In the genomic region with DNA sequence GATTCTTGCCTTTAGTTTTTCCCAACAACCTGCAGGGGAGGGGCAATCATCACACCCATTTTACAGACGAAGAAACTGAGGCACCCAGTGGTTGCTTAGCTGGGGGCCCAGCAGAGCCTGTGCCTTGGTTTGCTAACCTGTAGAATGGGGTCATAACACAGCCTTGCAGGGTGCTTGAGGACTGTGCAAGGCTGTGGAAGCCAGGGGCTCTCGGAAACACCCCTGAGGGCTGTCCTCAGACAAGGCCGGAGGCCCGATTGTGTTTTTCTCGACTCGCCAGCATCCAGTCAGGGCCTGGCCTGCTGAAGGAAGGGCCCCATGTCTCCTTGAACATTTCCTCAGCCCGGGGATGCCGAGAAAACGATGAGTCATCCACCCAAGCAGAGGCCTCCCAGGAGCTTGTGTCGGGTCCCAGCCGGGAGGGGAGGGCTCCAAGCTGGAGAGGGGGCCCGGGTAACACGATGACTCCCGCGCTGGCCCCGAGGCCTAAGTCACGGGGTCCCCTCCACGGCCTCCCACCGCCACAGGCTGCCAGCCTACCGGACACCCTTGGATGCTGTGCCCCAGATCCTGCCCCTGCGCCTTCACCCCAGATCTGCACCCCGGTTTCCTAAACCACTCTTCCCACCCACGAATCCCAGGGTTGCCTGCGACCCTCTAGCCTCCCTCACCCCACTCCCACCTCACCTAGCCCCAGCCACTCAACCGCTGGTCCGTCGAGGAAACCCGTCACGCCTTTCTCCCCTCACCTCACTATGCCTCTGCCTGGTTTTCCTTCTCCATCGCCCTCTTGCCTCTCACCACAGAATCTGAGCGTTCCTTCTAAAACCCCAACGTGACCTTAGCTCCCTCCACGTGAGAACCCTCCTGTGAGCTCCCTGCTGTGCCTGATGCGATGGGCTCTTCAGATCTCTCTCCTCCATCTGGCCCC, we compare ENCODE assay signal across 1 cellular context.
TF ChIP-seq lines count a peak whose summit lies in the region.

No MANE protein-coding gene starts in this region.

TF ChIP-seq in K562, 482 proteins besides CTCF, POLR2A, EP300 and RAD21 (continued from another document and continues in another):
- TF ChIP-seq ARHGAP35 (IDR thresholded peaks at IDR 0.05; ENCODE audit: partially characterized antibody) (peak; percentile 57), ZNF583 (CRISPR knock-in tag; IDR thresholded peaks at IDR 0.05) (no peak), ETV1 (tag; conservative IDR thresholded peaks at IDR 0.05; ENCODE audit: low read depth) (0 out of 2 replicates have a peak, but pooled peaks have one; percentile 30), ESRRA (IDR thresholded peaks at IDR 0.05; ENCODE audit: borderline replicate concordance, low read depth) (peak; percentile 78), TAF15 (IDR thresholded peaks at IDR 0.05; ENCODE audit: low read depth, low read length) (0 out of 2 replicates have a peak, but pooled peaks have one; percentile 51), CCNT2 (IDR thresholded peaks at IDR 0.05; ENCODE audit: borderline replicate concordance, extremely low read depth, insufficient read length, low read depth, low read length) (peak; percentile 34), KAT7 (CRISPR knock-in tag; IDR thresholded peaks at IDR 0.05; ENCODE audit: borderline replicate concordance) (peak; percentile 79), ZBTB1 (CRISPR knock-in tag; IDR thresholded peaks at IDR 0.05; ENCODE audit: borderline replicate concordance, low read depth) (peak; percentile 22; the same call in 1 of the 2 replicates), EP400 (IDR thresholded peaks at IDR 0.05) (0 out of 2 replicates have a peak, but pooled peaks have one; percentile 6), PTBP1 (IDR thresholded peaks at IDR 0.05; ENCODE audit: low read depth, low read length) (peak; percentile 94), ZNF561 (CRISPR knock-in tag; conservative IDR thresholded peaks at IDR 0.05) (no peak), KHSRP (IDR thresholded peaks at IDR 0.05) (no peak), ZNF717 (CRISPR knock-in tag; IDR thresholded peaks at IDR 0.05) (no peak), BACH1 (tag; IDR thresholded peaks at IDR 0.05) (peak; percentile 67; the same call in 1 of the 2 replicates), DPF2 (IDR thresholded peaks at IDR 0.05) (peak; percentile 63), ATF7 (IDR thresholded peaks at IDR 0.05) (0 out of 2 replicates have a peak, but pooled peaks have one; percentile 46), XRCC4 (IDR thresholded peaks at IDR 0.05; ENCODE audit: extremely low read depth, insufficient read depth, insufficient read length) (no peak), TEAD2 (tag; IDR thresholded peaks at IDR 0.05) (no peak), MTA2 (IDR thresholded peaks at IDR 0.05; ENCODE audit: low read depth) (0 out of 2 replicates have a peak, but pooled peaks have one; percentile 36), TFAM (CRISPR knock-in tag; conservative IDR thresholded peaks at IDR 0.05) (no peak), NR2F6 (CRISPR knock-in tag; IDR thresholded peaks at IDR 0.05) (no peak), ELF1 (tag; IDR thresholded peaks at IDR 0.05) (no peak), CHD4 (IDR thresholded peaks at IDR 0.05; ENCODE audit: insufficient read depth, insufficient replicate concordance, low read depth, low read length, poor library complexity, severe bottlenecking) (peak; percentile 99), CREM (IDR thresholded peaks at IDR 0.05; ENCODE audit: low read depth) (0 out of 2 replicates have a peak, but pooled peaks have one; percentile 17), MED1 (CRISPR knock-in tag; IDR thresholded peaks at IDR 0.05; ENCODE audit: borderline replicate concordance) (no peak)
- TF ChIP-seq, protein P1, sequence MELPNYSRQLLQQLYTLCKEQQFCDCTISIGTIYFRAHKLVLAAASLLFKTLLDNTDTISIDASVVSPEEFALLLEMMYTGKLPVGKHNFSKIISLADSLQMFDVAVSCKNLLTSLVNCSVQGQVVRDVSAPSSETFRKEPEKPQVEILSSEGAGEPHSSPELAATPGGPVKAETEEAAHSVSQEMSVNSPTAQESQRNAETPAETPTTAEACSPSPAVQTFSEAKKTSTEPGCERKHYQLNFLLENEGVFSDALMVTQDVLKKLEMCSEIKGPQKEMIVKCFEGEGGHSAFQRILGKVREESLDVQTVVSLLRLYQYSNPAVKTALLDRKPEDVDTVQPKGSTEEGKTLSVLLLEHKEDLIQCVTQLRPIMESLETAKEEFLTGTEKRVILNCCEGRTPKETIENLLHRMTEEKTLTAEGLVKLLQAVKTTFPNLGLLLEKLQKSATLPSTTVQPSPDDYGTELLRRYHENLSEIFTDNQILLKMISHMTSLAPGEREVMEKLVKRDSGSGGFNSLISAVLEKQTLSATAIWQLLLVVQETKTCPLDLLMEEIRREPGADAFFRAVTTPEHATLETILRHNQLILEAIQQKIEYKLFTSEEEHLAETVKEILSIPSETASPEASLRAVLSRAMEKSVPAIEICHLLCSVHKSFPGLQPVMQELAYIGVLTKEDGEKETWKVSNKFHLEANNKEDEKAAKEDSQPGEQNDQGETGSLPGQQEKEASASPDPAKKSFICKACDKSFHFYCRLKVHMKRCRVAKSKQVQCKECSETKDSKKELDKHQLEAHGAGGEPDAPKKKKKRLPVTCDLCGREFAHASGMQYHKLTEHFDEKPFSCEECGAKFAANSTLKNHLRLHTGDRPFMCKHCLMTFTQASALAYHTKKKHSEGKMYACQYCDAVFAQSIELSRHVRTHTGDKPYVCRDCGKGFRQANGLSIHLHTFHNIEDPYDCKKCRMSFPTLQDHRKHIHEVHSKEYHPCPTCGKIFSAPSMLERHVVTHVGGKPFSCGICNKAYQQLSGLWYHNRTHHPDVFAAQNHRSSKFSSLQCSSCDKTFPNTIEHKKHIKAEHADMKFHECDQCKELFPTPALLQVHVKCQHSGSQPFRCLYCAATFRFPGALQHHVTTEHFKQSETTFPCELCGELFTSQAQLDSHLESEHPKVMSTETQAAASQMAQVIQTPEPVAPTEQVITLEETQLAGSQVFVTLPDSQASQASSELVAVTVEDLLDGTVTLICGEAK (IDR thresholded peaks at IDR 0.05), result 0 out of 2 replicates have a peak, but pooled peaks have one; percentile 17
- TF ChIP-seq, protein P1 (CRISPR knock-in tag; IDR thresholded peaks at IDR 0.05), result no peak
- TF ChIP-seq, protein P2, sequence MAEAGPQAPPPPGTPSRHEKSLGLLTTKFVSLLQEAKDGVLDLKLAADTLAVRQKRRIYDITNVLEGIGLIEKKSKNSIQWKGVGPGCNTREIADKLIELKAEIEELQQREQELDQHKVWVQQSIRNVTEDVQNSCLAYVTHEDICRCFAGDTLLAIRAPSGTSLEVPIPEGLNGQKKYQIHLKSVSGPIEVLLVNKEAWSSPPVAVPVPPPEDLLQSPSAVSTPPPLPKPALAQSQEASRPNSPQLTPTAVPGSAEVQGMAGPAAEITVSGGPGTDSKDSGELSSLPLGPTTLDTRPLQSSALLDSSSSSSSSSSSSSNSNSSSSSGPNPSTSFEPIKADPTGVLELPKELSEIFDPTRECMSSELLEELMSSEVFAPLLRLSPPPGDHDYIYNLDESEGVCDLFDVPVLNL (CRISPR knock-in tag; IDR thresholded peaks at IDR 0.05; ENCODE audit: low read depth), result no peak
- TF ChIP-seq, protein P3, sequence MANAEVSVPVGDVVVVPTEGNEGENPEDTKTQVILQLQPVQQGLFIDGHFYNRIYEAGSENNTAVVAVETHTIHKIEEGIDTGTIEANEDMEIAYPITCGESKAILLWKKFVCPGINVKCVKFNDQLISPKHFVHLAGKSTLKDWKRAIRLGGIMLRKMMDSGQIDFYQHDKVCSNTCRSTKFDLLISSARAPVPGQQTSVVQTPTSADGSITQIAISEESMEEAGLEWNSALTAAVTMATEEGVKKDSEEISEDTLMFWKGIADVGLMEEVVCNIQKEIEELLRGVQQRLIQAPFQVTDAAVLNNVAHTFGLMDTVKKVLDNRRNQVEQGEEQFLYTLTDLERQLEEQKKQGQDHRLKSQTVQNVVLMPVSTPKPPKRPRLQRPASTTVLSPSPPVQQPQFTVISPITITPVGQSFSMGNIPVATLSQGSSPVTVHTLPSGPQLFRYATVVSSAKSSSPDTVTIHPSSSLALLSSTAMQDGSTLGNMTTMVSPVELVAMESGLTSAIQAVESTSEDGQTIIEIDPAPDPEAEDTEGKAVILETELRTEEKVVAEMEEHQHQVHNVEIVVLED (CRISPR knock-in tag; IDR thresholded peaks at IDR 0.05), result no peak
- TF ChIP-seq, protein P4, sequence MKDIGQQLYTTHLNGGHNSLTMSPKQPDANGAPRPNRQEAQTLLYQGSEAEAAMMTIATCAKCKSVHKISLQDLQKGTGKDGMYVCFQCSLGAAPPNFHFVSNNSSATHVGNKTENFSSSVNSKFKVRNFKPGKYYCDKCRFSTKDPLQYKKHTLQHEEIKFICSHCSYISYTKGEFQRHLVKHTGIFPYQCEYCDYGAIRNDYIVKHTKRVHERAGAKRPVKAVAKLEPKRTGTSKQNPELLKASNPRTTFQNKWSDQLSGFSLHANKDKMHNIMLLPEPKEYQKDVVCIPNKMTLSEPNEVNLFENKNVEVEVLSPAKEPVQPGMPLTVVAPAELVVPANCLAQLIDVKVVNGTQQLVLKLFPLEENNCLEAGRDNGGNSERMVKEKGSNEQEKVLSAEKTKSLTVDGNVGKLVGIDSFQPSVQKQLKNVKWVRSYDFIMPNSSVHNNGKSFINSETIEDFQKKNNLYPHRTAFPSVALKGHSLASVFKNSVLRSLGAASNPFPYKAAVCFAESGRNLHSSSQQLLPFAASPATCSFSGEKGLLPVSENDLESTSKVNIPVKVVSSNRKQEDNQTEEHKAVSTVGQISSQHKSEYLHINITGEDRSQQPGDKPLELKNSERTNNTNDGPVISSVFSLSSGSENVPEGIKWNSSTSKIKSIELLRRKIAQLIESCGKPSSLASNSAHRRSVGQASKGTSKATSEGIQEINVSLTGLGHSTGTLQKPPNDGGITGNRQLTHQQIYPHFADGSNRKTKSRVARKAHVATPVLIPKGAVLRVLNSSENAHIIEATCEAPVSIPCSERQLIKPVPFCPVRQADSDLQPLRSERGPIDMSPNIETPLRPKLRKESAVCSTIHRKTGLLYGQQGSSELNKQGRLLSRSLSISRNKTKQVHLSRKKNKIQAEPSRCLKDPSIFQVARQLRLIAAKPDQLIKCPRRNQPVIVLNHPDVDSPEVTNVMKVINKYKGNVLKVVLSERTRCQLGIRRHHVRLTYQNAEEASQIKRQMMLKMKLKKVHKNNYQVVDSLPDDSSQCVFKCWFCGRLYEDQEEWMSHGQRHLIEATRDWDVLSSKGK (CRISPR knock-in tag; IDR thresholded peaks at IDR 0.05), result no peak
- TF ChIP-seq, protein P5, sequence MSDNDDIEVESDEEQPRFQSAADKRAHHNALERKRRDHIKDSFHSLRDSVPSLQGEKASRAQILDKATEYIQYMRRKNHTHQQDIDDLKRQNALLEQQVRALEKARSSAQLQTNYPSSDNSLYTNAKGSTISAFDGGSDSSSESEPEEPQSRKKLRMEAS (CRISPR knock-in tag; IDR thresholded peaks at IDR 0.05), result peak; percentile 52; the same call in 1 of the 2 replicates
- TF ChIP-seq, protein P6, sequence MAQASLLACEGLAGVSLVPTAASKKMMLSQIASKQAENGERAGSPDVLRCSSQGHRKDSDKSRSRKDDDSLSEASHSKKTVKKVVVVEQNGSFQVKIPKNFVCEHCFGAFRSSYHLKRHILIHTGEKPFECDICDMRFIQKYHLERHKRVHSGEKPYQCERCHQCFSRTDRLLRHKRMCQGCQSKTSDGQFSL (CRISPR knock-in tag; IDR thresholded peaks at IDR 0.05), result no peak
- TF ChIP-seq, protein P6 (tag; IDR thresholded peaks at IDR 0.05), result no peak
- TF ChIP-seq, protein P7, sequence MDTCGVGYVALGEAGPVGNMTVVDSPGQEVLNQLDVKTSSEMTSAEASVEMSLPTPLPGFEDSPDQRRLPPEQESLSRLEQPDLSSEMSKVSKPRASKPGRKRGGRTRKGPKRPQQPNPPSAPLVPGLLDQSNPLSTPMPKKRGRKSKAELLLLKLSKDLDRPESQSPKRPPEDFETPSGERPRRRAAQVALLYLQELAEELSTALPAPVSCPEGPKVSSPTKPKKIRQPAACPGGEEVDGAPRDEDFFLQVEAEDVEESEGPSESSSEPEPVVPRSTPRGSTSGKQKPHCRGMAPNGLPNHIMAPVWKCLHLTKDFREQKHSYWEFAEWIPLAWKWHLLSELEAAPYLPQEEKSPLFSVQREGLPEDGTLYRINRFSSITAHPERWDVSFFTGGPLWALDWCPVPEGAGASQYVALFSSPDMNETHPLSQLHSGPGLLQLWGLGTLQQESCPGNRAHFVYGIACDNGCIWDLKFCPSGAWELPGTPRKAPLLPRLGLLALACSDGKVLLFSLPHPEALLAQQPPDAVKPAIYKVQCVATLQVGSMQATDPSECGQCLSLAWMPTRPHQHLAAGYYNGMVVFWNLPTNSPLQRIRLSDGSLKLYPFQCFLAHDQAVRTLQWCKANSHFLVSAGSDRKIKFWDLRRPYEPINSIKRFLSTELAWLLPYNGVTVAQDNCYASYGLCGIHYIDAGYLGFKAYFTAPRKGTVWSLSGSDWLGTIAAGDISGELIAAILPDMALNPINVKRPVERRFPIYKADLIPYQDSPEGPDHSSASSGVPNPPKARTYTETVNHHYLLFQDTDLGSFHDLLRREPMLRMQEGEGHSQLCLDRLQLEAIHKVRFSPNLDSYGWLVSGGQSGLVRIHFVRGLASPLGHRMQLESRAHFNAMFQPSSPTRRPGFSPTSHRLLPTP (IDR thresholded peaks at IDR 0.05; ENCODE audit: borderline replicate concordance, extremely low read depth, insufficient read length), result no peak
